Comparison of ENCODE assay signal across 9 cellular contexts in the genomic region with DNA sequence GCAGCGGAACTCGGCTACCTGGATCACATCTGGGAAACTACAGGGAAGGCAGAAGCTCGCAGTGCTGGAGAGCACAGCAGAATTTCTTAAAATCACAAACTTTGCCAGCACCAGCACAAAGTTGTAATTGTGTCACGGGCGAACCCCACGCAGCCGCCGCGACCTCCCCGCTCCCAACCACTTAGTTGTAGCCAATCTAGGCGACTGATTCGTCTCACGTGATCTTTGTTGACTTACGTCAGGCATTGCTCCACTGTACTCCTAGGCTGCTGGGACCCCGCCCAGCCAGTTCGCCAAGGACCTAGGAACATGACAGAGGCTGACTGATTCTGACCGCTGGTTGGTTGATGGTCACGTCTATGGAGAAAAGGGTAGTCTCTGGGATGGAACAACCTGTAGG. TPM values are rescaled to one million over a fixed set of nuclear protein-coding genes. Genes with fewer than 3 reads are reported as not detected.
DNase-seq lines count a peak whose midpoint lies in the region; ATAC-seq and TF ChIP-seq lines count a peak whose summit lies in the region.
"Had no signal": no experiment of that assay in that cellular context is flagged by ENCODE, and none has a peak within 500 bp of the region (broad histone marks: within the 10 kb centered on the region; RNA-seq: fewer than 3 reads in every experiment).

A gene (minus strand): TSS at position 206 of the 400 bp plus-strand sequence. CDS start 368 bp downstream, outside the sequence.

- H3K9ac ChIP-seq in duodenal mucosa (ENCODE audit: low read depth in 1 of 2, low read length in 2 of 2) (peak within 1 kb of the TSS; percentile 97 to 99), neuronal stem cell (ENCODE audit: low read depth, low read length, poor library complexity) (peak within 1 kb of the TSS; percentile 91)

- H3K27me3 ChIP-seq in CD4-positive, CD25-positive, alpha-beta regulatory T cell (ENCODE audit: control insufficient read depth, insufficient read depth, low read length) = no peaks in the 10 kb centered on the region
- H3K27me3 ChIP-seq in duodenal mucosa (ENCODE audit: control insufficient read depth in 1 of 2, insufficient read depth in 2 of 2, low read length in 2 of 2) (no peaks in the 10 kb centered on the region), neuronal stem cell (ENCODE audit: control insufficient read depth in 3 of 3, insufficient read depth in 3 of 3, low read depth in 1 of 3, low read length in 3 of 3) (no peaks in the 10 kb centered on the region), brain microvascular endothelial cell (replicated peaks) (no peaks in the 10 kb centered on the region)

- DNase-seq in CD4-positive, CD25-positive, alpha-beta regulatory T cell = peak in 1 of 3 donors; percentile 58
- peak; percentile 55 for DNase-seq in SKM-1 (lab: John Stamatoyannopoulos, UW; ENCODE audit: unreplicated experiment)
- peak; percentile 43 for DNase-seq in neuronal stem cell (ENCODE audit: low spot score)
- DNase-seq in brain microvascular endothelial cell = no peak
- no peak for DNase-seq in DMS 273 (lab: John Stamatoyannopoulos, UW; ENCODE audit: unreplicated experiment)

- H3K79me1 ChIP-seq in neuronal stem cell (ENCODE audit: low read depth, low read length) = no peaks in the 10 kb centered on the region

- no peak within 1 kb of the TSS for H3K23ac ChIP-seq in neuronal stem cell (ENCODE audit: low read depth, low read length, poor library complexity)

- ATAC-seq in CD4-positive, CD25-positive, alpha-beta regulatory T cell (ENCODE audit: low read depth in 2 of 2) = peak; percentile 87 to 90
- ATAC-seq in HG02759 (IDR thresholded peaks at IDR 0.05; ENCODE audit: unreplicated experiment) (peak; percentile 98), HG02970 (IDR thresholded peaks at IDR 0.05; ENCODE audit: low FRiP score, unreplicated experiment) (no peak)
- ATAC-seq: GM12878 had no signal

- H3K36me3 ChIP-seq in CD4-positive, CD25-positive, alpha-beta regulatory T cell (ENCODE audit: control insufficient read depth, insufficient read depth, low read length) = no peaks in the 10 kb centered on the region
- H3K36me3 ChIP-seq in duodenal mucosa (ENCODE audit: control insufficient read depth in 1 of 2, insufficient read depth in 2 of 2, low read length in 2 of 2) = peaks cover 0 to 3% of the 10 kb centered on the region in 2 donors
- H3K36me3 ChIP-seq in neuronal stem cell (replicated peaks in 1 of 2; ENCODE audit: control insufficient read depth in 2 of 2, insufficient read depth in 2 of 2, low read length in 2 of 2) = no peaks in the 10 kb centered on the region
- H3K36me3 ChIP-seq in brain microvascular endothelial cell (replicated peaks) = no peaks in the 10 kb centered on the region

- peak within 1 kb of the TSS in 1 of 3 donors; percentile 99 for H3K27ac Mint-ChIP-seq in CD4-positive, CD25-positive, alpha-beta regulatory T cell

- no peak within 1 kb of the TSS for H2AK5ac ChIP-seq in neuronal stem cell (ENCODE audit: low read depth, low read length)

- no peaks in the 10 kb centered on the region for H3K9me3 ChIP-seq in CD4-positive, CD25-positive, alpha-beta regulatory T cell (ENCODE audit: control insufficient read depth in 2 of 2, low read length in 2 of 2)
- no peaks in the 10 kb centered on the region for H3K9me3 ChIP-seq in duodenal mucosa (ENCODE audit: control insufficient read depth in 1 of 2, low read length in 2 of 2)
- no peaks in the 10 kb centered on the region for H3K9me3 ChIP-seq in neuronal stem cell (replicated peaks in 1 of 2; ENCODE audit: control insufficient read depth in 2 of 2, insufficient read depth in 1 of 2, low read depth in 1 of 2, low read length in 2 of 2)

- H2BK15ac ChIP-seq in neuronal stem cell (ENCODE audit: low read length) = no peak within 1 kb of the TSS

- H4K91ac ChIP-seq in neuronal stem cell (ENCODE audit: low read depth, low read length, poor library complexity) = no peak within 1 kb of the TSS

- no CpG with 5 or more reads among the region's 18 CpGs for WGBS in neuronal stem cell (ENCODE audit: extremely low coverage in 2 of 2, insufficient read length in 2 of 2, insufficient replicate concordance in 1 of 2), 2 donors

- H2BK12ac ChIP-seq in neuronal stem cell (ENCODE audit: low read length) = no peak within 1 kb of the TSS

- H4K8ac ChIP-seq in neuronal stem cell (ENCODE audit: low read depth, low read length) = no peak within 1 kb of the TSS

- peak within 1 kb of the TSS; percentile 45 for H3K4me2 ChIP-seq in neuronal stem cell (ENCODE audit: insufficient read depth, low read length, poor library complexity, severe bottlenecking)

- H3K27me3 Mint-ChIP-seq in CD4-positive, CD25-positive, alpha-beta regulatory T cell = no peaks in the 10 kb centered on the region

- peak within 1 kb of the TSS; percentile 95 for H3K27ac ChIP-seq in CD4-positive, CD25-positive, alpha-beta regulatory T cell (ENCODE audit: insufficient read depth, low read length, poor library complexity, severe bottlenecking)
- H3K27ac ChIP-seq in duodenal mucosa (ENCODE audit: low read depth, low read length) = peak within 1 kb of the TSS; percentile 96
- peak within 1 kb of the TSS; percentile 78 for H3K27ac ChIP-seq in neuronal stem cell (replicated peaks; ENCODE audit: low read length)
- H3K27ac ChIP-seq in brain microvascular endothelial cell = no peak within 1 kb of the TSS

- H3K14ac ChIP-seq in neuronal stem cell (ENCODE audit: low read length) = no peak within 1 kb of the TSS

- peaks cover 0 to 2% (median 0%) of the 10 kb centered on the region in 7 donors for H3K9me3 Mint-ChIP-seq in CD4-positive, CD25-positive, alpha-beta regulatory T cell

- TF ChIP-seq CTCF in brain microvascular endothelial cell (IDR thresholded peaks at IDR 0.05; ENCODE audit: low read depth, low read length, missing control alignments) = no peak

- H3K4me3 ChIP-seq in CD4-positive, CD25-positive, alpha-beta regulatory T cell (ENCODE audit: low read depth, low read length) = peak within 1 kb of the TSS; percentile 95
- H3K4me3 ChIP-seq in duodenal mucosa (ENCODE audit: low read depth in 1 of 2, low read length in 2 of 2) = peak within 1 kb of the TSS; percentile 82 to 91
- peak within 1 kb of the TSS in 1 of 2 donors; percentile 99 for H3K4me3 ChIP-seq in neuronal stem cell (ENCODE audit: low read length in 2 of 2)
- H3K4me3 ChIP-seq in brain microvascular endothelial cell (ENCODE audit: low read depth, low read length) = no peak within 1 kb of the TSS
- H3K4me3 ChIP-seq: GM12878 had no signal

- no peaks in the 10 kb centered on the region for H3K4me1 ChIP-seq in CD4-positive, CD25-positive, alpha-beta regulatory T cell (ENCODE audit: control insufficient read depth, insufficient read depth, low read length, poor library complexity, severe bottlenecking)
- peaks cover 0 to 6% of the 10 kb centered on the region in 2 donors for H3K4me1 ChIP-seq in duodenal mucosa (ENCODE audit: control insufficient read depth in 1 of 2, insufficient read depth in 2 of 2, low read length in 2 of 2)
- H3K4me1 ChIP-seq in neuronal stem cell (ENCODE audit: control insufficient read depth in 2 of 2, insufficient read depth in 1 of 2, low read depth in 1 of 2, low read length in 2 of 2) = no peaks in the 10 kb centered on the region

- H3K18ac ChIP-seq in neuronal stem cell (ENCODE audit: low read length) = peak within 1 kb of the TSS; percentile 85

- no peak within 1 kb of the TSS for H3K4ac ChIP-seq in neuronal stem cell (ENCODE audit: low read length)

- peaks cover 0 to 18% (median 3%) of the 10 kb centered on the region in 4 donors for H3K4me1 Mint-ChIP-seq in CD4-positive, CD25-positive, alpha-beta regulatory T cell

- H2BK120ac ChIP-seq in neuronal stem cell (ENCODE audit: low read depth, low read length) = no peak within 1 kb of the TSS

- H2BK5ac ChIP-seq in neuronal stem cell (ENCODE audit: low read length) = no peak within 1 kb of the TSS

- in situ Hi-C loops in brain microvascular endothelial cell (cut with HindIII; ENCODE audit: low pct_ligation_motif_present, low sequenced_read_pairs) = no loop called here

- no peaks in the 10 kb centered on the region for H3K36me3 Mint-ChIP-seq in CD4-positive, CD25-positive, alpha-beta regulatory T cell

- H2AFZ ChIP-seq in neuronal stem cell (ENCODE audit: low read length) = no peak within 1 kb of the TSS

- peak within 1 kb of the TSS in 1 of 4 donors; percentile 99 for H3K4me3 Mint-ChIP-seq in CD4-positive, CD25-positive, alpha-beta regulatory T cell

RNA-seq across cellular contexts. Expression of the gene that starts here (rescaled TPM):
- total RNA-seq in CD4-positive, CD25-positive, alpha-beta regulatory T cell = not detected
- polyA plus RNA-seq in CD4-positive, CD25-positive, alpha-beta regulatory T cell = 10 to 100 TPM in 1 of 4 donors, not detected in 3; 14.6 TPM
- polyA plus RNA-seq in neuronal stem cell (2013, experiment 1 of 2) = 8.4 TPM
- 8.3 TPM for polyA plus RNA-seq in neuronal stem cell (2013, experiment 2 of 2)
- polyA plus RNA-seq: GM12878 had no signal

Comparison
In these comparisons a context has a peak if more than half of its experiments do, and no peak if none do; other contexts are left out.
1. DNase-seq: peak in SKM-1 (single experiment) and neuronal stem cell (single experiment); none in brain microvascular endothelial cell (single experiment) and DMS 273 (single experiment).